In the genomic region with DNA sequence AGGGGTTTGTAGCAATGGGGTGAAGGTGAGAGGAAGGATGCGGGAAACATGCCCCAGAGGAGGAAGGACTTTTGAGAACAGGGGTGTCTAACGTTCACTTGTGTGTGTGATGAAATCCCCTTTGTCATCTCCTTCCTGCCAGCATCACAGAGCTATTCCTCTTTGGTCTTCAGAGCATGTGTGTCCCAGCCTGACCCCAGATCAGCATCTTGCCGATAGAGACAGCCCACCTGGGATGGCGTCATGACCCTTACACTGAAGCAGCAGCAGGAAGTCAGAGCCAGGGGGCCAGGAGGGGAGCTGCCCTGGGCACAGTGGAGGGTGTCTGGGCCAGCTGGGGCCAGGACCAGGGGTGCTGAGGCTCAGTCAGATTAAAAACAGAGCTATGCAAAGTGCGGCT, we compare ENCODE assay signal across 2 cellular contexts.
TF ChIP-seq lines count a peak whose summit lies in the region.

No MANE protein-coding gene starts in this region.

TF ChIP-seq in IMR-90, 13 proteins besides CTCF, POLR2A, EP300 and RAD21:
- no peak for TF ChIP-seq NFE2L2 (IDR thresholded peaks at IDR 0.05; ENCODE audit: low read depth, low read length)
- no peak for TF ChIP-seq MAFK (IDR thresholded peaks at IDR 0.05; ENCODE audit: low read depth, low read length)
- no peak for TF ChIP-seq CHD1 (IDR thresholded peaks at IDR 0.05; ENCODE audit: low read depth, low read length)
- TF ChIP-seq, protein P1, sequence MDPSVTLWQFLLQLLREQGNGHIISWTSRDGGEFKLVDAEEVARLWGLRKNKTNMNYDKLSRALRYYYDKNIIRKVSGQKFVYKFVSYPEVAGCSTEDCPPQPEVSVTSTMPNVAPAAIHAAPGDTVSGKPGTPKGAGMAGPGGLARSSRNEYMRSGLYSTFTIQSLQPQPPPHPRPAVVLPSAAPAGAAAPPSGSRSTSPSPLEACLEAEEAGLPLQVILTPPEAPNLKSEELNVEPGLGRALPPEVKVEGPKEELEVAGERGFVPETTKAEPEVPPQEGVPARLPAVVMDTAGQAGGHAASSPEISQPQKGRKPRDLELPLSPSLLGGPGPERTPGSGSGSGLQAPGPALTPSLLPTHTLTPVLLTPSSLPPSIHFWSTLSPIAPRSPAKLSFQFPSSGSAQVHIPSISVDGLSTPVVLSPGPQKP (IDR thresholded peaks at IDR 0.05; ENCODE audit: borderline replicate concordance, low read depth, low read length) = no peak
- TF ChIP-seq BHLHE40 (IDR thresholded peaks at IDR 0.05; ENCODE audit: low read depth, low read length) = no peak
- TF ChIP-seq RFX5 (IDR thresholded peaks at IDR 0.05; ENCODE audit: low read depth, low read length) = no peak
- no peak for TF ChIP-seq CEBPB (IDR thresholded peaks at IDR 0.05; ENCODE audit: low read depth, low read length)
- no peak for TF ChIP-seq SMC3 (IDR thresholded peaks at IDR 0.05; ENCODE audit: low read depth, low read length)
- no peak for TF ChIP-seq MAZ (IDR thresholded peaks at IDR 0.05; ENCODE audit: borderline replicate concordance, low read depth, low read length)
- no peak for TF ChIP-seq RCOR1 (IDR thresholded peaks at IDR 0.05; ENCODE audit: insufficient replicate concordance, low read length)
- TF ChIP-seq MXI1 (IDR thresholded peaks at IDR 0.05; ENCODE audit: borderline replicate concordance, low read depth, low read length) = no peak
- no peak for TF ChIP-seq FOS (IDR thresholded peaks at IDR 0.05; ENCODE audit: low read depth, low read length)
- TF ChIP-seq, protein P2, sequence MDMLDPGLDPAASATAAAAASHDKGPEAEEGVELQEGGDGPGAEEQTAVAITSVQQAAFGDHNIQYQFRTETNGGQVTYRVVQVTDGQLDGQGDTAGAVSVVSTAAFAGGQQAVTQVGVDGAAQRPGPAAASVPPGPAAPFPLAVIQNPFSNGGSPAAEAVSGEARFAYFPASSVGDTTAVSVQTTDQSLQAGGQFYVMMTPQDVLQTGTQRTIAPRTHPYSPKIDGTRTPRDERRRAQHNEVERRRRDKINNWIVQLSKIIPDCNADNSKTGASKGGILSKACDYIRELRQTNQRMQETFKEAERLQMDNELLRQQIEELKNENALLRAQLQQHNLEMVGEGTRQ (IDR thresholded peaks at IDR 0.05; ENCODE audit: low read depth, low read length) = no peak

TF ChIP-seq in H1, 55 proteins besides CTCF, POLR2A, EP300 and RAD21:
- TF ChIP-seq BRCA1 (IDR thresholded peaks at IDR 0.05; ENCODE audit: low read depth, low read length) (no peak), JUN (IDR thresholded peaks at IDR 0.05; ENCODE audit: low read depth, low read length) (no peak)
